1 cellular context compared by ENCODE assay signal in genomic region chr19:37218592-37218935, GRCh38.
TF ChIP-seq lines count a peak whose summit lies in the region.

No MANE protein-coding gene starts in this region.

TF ChIP-seq in IMR-90, 13 proteins besides CTCF, POLR2A, EP300 and RAD21:
- peak; percentile 40; the same call in 1 of the 2 replicates for TF ChIP-seq BHLHE40 (IDR thresholded peaks at IDR 0.05; ENCODE audit: low read depth, low read length)
- TF ChIP-seq RCOR1 (IDR thresholded peaks at IDR 0.05; ENCODE audit: insufficient replicate concordance, low read length): no peak
- TF ChIP-seq MAFK (IDR thresholded peaks at IDR 0.05; ENCODE audit: low read depth, low read length): no peak
- no peak for TF ChIP-seq FOS (IDR thresholded peaks at IDR 0.05; ENCODE audit: low read depth, low read length)
- TF ChIP-seq CHD1 (IDR thresholded peaks at IDR 0.05; ENCODE audit: low read depth, low read length): no peak
- no peak for TF ChIP-seq MAZ (IDR thresholded peaks at IDR 0.05; ENCODE audit: borderline replicate concordance, low read depth, low read length)
